10 cellular contexts compared by ENCODE assay signal in the genomic region with DNA sequence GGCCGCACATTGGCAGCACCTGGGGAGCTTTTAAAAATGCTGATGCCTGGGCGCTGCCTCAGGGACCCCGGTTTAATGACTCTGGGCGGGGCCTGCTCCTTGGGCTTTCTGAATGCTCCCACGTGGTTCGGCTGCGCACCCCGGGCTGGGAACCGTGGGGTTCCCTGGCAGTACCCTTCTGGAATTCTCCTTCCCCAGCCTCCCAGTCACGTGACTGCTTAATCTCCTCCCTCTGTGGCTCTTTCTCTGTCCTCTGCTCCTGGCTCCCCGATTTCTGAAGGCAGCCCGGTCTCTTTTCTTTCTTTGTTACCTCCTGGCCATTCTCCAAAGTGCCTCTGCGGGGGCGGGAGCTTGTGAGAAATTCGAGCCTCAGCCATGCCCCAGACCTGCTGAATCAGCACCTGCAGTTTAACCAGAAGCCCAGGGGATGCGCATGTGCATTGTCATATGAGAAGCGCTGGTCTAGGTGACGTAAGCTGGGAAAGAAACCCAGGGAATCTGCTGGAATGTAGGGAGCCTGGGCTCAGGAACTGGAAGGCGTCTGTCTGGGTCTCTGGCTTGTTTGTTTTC. TPM values are rescaled to one million over a fixed set of nuclear protein-coding genes. Genes with fewer than 3 reads are reported as not detected.
DNase-seq lines count a peak whose midpoint lies in the region; ATAC-seq, FAIRE-seq and TF ChIP-seq lines count a peak whose summit lies in the region.
"Had no signal": no experiment of that assay in that cellular context is flagged by ENCODE, and none has a peak within 500 bp of the region (broad histone marks: within the 10 kb centered on the region; RNA-seq: fewer than 3 reads in every experiment).

No MANE protein-coding gene starts in this region.

- TF ChIP-seq POLR2A in A549 (IDR thresholded peaks at IDR 0.05; ENCODE audit: low read length) = no peak
- no peak for TF ChIP-seq POLR2A in HepG2 (IDR thresholded peaks at IDR 0.05; ENCODE audit: insufficient read depth in 1 of 2, low read depth in 2 of 2, low read length in 2 of 2)

- ATAC-seq in A549 = no peak
- ATAC-seq in HepG2 = no peak
- no peak for ATAC-seq in natural killer cell treated with Interleukin-12 subunit alpha and Interleukin-12 subunit beta and Interleukin-15 and Interleukin-18, amount 100 ng/mL, for 72 hours
- no peak for ATAC-seq in GM18858 (IDR thresholded peaks at IDR 0.05; ENCODE audit: unreplicated experiment)
- ATAC-seq: CD8-positive, alpha-beta T cell had no signal

- H3K27me3 ChIP-seq in HepG2 (ENCODE audit: control insufficient read depth in 1 of 2, insufficient read depth in 2 of 2, low read length in 2 of 2) = no peaks in the 10 kb centered on the region

- H3K36me3 ChIP-seq in HepG2 (replicated peaks in 1 of 2; ENCODE audit: control insufficient read depth in 1 of 2, insufficient read depth in 2 of 2, low read length in 2 of 2) = no peaks in the 10 kb centered on the region

- BruUV-seq in HepG2 (replicated peaks; lab: Mats Ljungman, UMichigan) = no TSS peak

- no peak for TF ChIP-seq RAD21 in A549 (conservative IDR thresholded peaks at IDR 0.05 in 1 of 2, IDR thresholded peaks at IDR 0.05 in 1 of 2)
- TF ChIP-seq RAD21 in HepG2 (CRISPR knock-in tag; IDR thresholded peaks at IDR 0.05) = no peak

- H3K36me3 Mint-ChIP-seq in natural killer cell treated with Interleukin-12 subunit alpha and Interleukin-12 subunit beta and Interleukin-15 and Interleukin-18, amount 100 ng/mL, for 72 hours = no peaks in the 10 kb centered on the region
- H3K36me3 Mint-ChIP-seq: activated naive CD8-positive, alpha-beta T cell treated with anti-CD3 and anti-CD28 coated beads, Interleukin-2, amount 10 ng/mL, durations not matched to agents 7 days and 5 days; CD8-positive, alpha-beta T cell had no signal

- POLR2A ChIA-PET in A549 (lab: Yijun Ruan, JAX) = no interaction called here
- POLR2A ChIA-PET in HepG2 (lab: Yijun Ruan, JAX) = no interaction called here

- no peak overlapping the region for H3K4me3 Mint-ChIP-seq in natural killer cell treated with Interleukin-12 subunit alpha and Interleukin-12 subunit beta and Interleukin-15 and Interleukin-18, amount 100 ng/mL, for 72 hours
- H3K4me3 Mint-ChIP-seq: activated naive CD8-positive, alpha-beta T cell treated with anti-CD3 and anti-CD28 coated beads, Interleukin-2, amount 10 ng/mL, durations not matched to agents 7 days and 5 days; CD8-positive, alpha-beta T cell had no signal

- DNase-seq in A549 (ENCODE audit: low read depth in 1 of 2, low spot score in 1 of 2) = no peak
- peak; percentile 55 for DNase-seq in M059J (ENCODE audit: low read depth)
- DNase-seq in cerebellar cortex (ENCODE audit: low spot score) = peak; percentile 63
- no peak for DNase-seq in HepG2 (ENCODE audit: low spot score)
- no peak for DNase-seq in natural killer cell treated with Interleukin-12 subunit alpha and Interleukin-12 subunit beta and Interleukin-15 and Interleukin-18, amount 100 ng/mL, for 72 hours (ENCODE audit: low spot score)
- no peak for DNase-seq in HuH-7 (ENCODE audit: low spot score)
- no peak for DNase-seq in activated CD4-positive, CD25-positive, alpha-beta regulatory T cell treated with anti-CD3 and anti-CD28 coated beads, Interleukin-2, amount 50 U/mL, for 72 hours
- DNase-seq: activated naive CD8-positive, alpha-beta T cell treated with anti-CD3 and anti-CD28 coated beads, Interleukin-2, amount 10 ng/mL, durations not matched to agents 7 days and 5 days; CD8-positive, alpha-beta T cell had no signal

- intact Hi-C loops in HepG2 (cut with micrococcal nuclease; ENCODE audit: unreplicated experiment) = no loop called here

- H3K4me3 ChIP-seq in A549 = no peak overlapping the region
- no peak overlapping the region for H3K4me3 ChIP-seq in HepG2 (replicated peaks in 1 of 3; ENCODE audit: insufficient read depth in 1 of 3, low read depth in 2 of 3, low read length in 3 of 3)

- FAIRE-seq in A549 (lab: Jason Lieb, UNC) = no peak
- FAIRE-seq in HepG2 (lab: Jason Lieb, UNC) = no peak

- 0 out of 3 replicates have a peak, but pooled peaks cover 6% of the 10 kb centered on the region for H3K4me1 ChIP-seq in A549
- peaks cover 19% of the 10 kb centered on the region for H3K4me1 ChIP-seq in HepG2 (ENCODE audit: insufficient read depth, low read length)

- no peak for TF ChIP-seq EP300 in A549 (IDR thresholded peaks at IDR 0.05)
- no peak for TF ChIP-seq EP300 in HepG2 (IDR thresholded peaks at IDR 0.05; ENCODE audit: low read depth in 2 of 2, low read length in 2 of 2)
- TF ChIP-seq EP300 in HepG2 (CRISPR knock-in tag; IDR thresholded peaks at IDR 0.05; ENCODE audit: borderline replicate concordance) = no peak

- no peaks in the 10 kb centered on the region for H3K9me3 Mint-ChIP-seq in natural killer cell treated with Interleukin-12 subunit alpha and Interleukin-12 subunit beta and Interleukin-15 and Interleukin-18, amount 100 ng/mL, for 72 hours
- H3K9me3 Mint-ChIP-seq: activated naive CD8-positive, alpha-beta T cell treated with anti-CD3 and anti-CD28 coated beads, Interleukin-2, amount 10 ng/mL, durations not matched to agents 7 days and 5 days; CD8-positive, alpha-beta T cell had no signal

- CTCF ChIA-PET in A549 (lab: Yijun Ruan, JAX) (interaction anchor here (0.6 to 4.4 kb wide), 3 partner anchors 16 to 201 kb away, joined by 3 to 29 read pairs (median 5); no protein-coding TSS in a partner anchor), HepG2 (lab: Yijun Ruan, JAX; ENCODE audit: low intra/inter-chr PET ratio, low total read pairs) (no interaction called here)

- WGBS in A549 (ENCODE audit: missing lambda C conversion rate) = 86% methylated on average over 19 of the region's 19 CpGs
- WGBS in HepG2 (ENCODE audit: low lambda C conversion rate) = 92% methylated on average over 13 of the region's 19 CpGs

- H2AFZ ChIP-seq in HepG2 (ENCODE audit: low read length) = no peak overlapping the region

- H3K27ac ChIP-seq in A549 (no peak overlapping the region), HepG2 (ENCODE audit: extremely low read length, insufficient read depth, low read length) (no peak overlapping the region)

- no peak overlapping the region for H3K27ac Mint-ChIP-seq in natural killer cell treated with Interleukin-12 subunit alpha and Interleukin-12 subunit beta and Interleukin-15 and Interleukin-18, amount 100 ng/mL, for 72 hours
- H3K27ac Mint-ChIP-seq: activated naive CD8-positive, alpha-beta T cell treated with anti-CD3 and anti-CD28 coated beads, Interleukin-2, amount 10 ng/mL, durations not matched to agents 7 days and 5 days; CD8-positive, alpha-beta T cell had no signal

- H3K9ac ChIP-seq in HepG2 (ENCODE audit: insufficient read depth, low read depth, low read length) = no peak overlapping the region

- H3K79me2 ChIP-seq in HepG2 (ENCODE audit: insufficient read depth, low read length) = no peaks in the 10 kb centered on the region

- H3K9me3 ChIP-seq in A549 = no peaks in the 10 kb centered on the region
- no peaks in the 10 kb centered on the region for H3K9me3 ChIP-seq in HepG2 (ENCODE audit: low read length)

- H3K4me1 Mint-ChIP-seq in natural killer cell treated with Interleukin-12 subunit alpha and Interleukin-12 subunit beta and Interleukin-15 and Interleukin-18, amount 100 ng/mL, for 72 hours (ENCODE audit: low read depth in 2 of 2) = peaks cover 0 to 8% of the 10 kb centered on the region in 2 donors

- TF ChIP-seq CTCF in A549 (IDR thresholded peaks at IDR 0.05) = no peak
- TF ChIP-seq CTCF in HepG2 (CRISPR knock-in tag; IDR thresholded peaks at IDR 0.05) = no peak

- H3K4me2 ChIP-seq in A549 (no peak overlapping the region), HepG2 (ENCODE audit: low read depth, low read length) (no peak overlapping the region)

- H4K20me1 ChIP-seq in HepG2 (ENCODE audit: insufficient read depth, low read length) = no peaks in the 10 kb centered on the region

- in situ Hi-C loops in HepG2 (cut with HindIII; ENCODE audit: extremely low pct_ligation_motif_present, low pct_unique_long_range_greater_than_20kb) = no loop called here

- H3K27me3 Mint-ChIP-seq in natural killer cell treated with Interleukin-12 subunit alpha and Interleukin-12 subunit beta and Interleukin-15 and Interleukin-18, amount 100 ng/mL, for 72 hours = peaks cover 14 to 21% of the 10 kb centered on the region in 2 donors

TF ChIP-seq in A549, 52 proteins besides CTCF, POLR2A, EP300 and RAD21 (continues in another document):
- TF ChIP-seq RARB (CRISPR knock-in tag; IDR thresholded peaks at IDR 0.05) = no peak

RNA-seq across cellular contexts. Expression of a gene that starts 16.6 kb away (rescaled TPM):
- polyA plus RNA-seq in A549 (2011; rRNA removed) = 4.4 and 4.7 TPM in 2 replicates
- 3.0 and 3.3 TPM in 2 replicates for polyA plus RNA-seq in A549 (2012; cell fraction: cytosol; rRNA removed)
- 3.0 and 3.6 TPM in 2 replicates for polyA plus RNA-seq in A549 (2012; cell fraction: nucleus; rRNA removed)
- 2.7 to 2.9 TPM (median 2.8 TPM) in 3 replicates for polyA plus RNA-seq in A549 (2017; fragmentation: RNase III; extraction: RNeasy Plus Mini Kit Qiagen cat#74134 plus additional on column Dnase treatment)
- polyA minus RNA-seq in A549 (2011; rRNA and poly(A)+ RNA removed) = 8.1 and 10.7 TPM in 2 replicates
- total RNA-seq in M059J (2014; rRNA removed; shearing (Covaris generic)) = 1.7 and 3.0 TPM in 2 replicates
- 2.5 and 2.6 TPM in 2 replicates for total RNA-seq in HepG2 (2016; rRNA removed; fragmentation: Illumina TruSeq; extraction: Trizol)
- 0.53 and 0.81 TPM in 2 replicates for total RNA-seq in HepG2 (2016; cell fraction: cytosol; rRNA removed; fragmentation: Illumina TruSeq; extraction: Trizol; ENCODE audit: low read depth)
- total RNA-seq in HepG2 (2016; cell fraction: insoluble cytoplasmic fraction; rRNA removed; fragmentation: Illumina TruSeq; extraction: Trizol) = 2.4 and 2.7 TPM in 2 replicates
- 1.00 and 1.1 TPM in 2 replicates for total RNA-seq in HepG2 (2016; cell fraction: membrane; rRNA removed; fragmentation: Illumina TruSeq; extraction: Trizol)
- total RNA-seq in HepG2 (2016; cell fraction: nucleus; rRNA removed; fragmentation: Illumina TruSeq; extraction: Trizol) = 2.7 and 3.0 TPM in 2 replicates
- 1.8 and 1.9 TPM in 2 replicates for polyA plus RNA-seq in HepG2 (2011; rRNA removed)
- polyA plus RNA-seq in HepG2 (2011; cell fraction: cytosol; rRNA removed) = 2.3 and 2.4 TPM in 2 replicates
- 1.2 and 1.9 TPM in 2 replicates for polyA plus RNA-seq in HepG2 (2011; cell fraction: nucleus; rRNA removed)
- polyA plus RNA-seq in HepG2 (2012) = 1.6 and 1.9 TPM in 2 replicates
- polyA plus RNA-seq in HepG2 (2016; cell fraction: cytosol; fragmentation: Illumina TruSeq; extraction: Trizol; ENCODE audit: low read depth) = 0.17 and 0.18 TPM in 2 replicates
- polyA plus RNA-seq in HepG2 (2016; cell fraction: insoluble cytoplasmic fraction; fragmentation: Illumina TruSeq; extraction: Trizol; ENCODE audit: low read depth) = 1.6 and 1.7 TPM in 2 replicates
- polyA plus RNA-seq in HepG2 (2016; cell fraction: membrane; fragmentation: Illumina TruSeq; extraction: Trizol; ENCODE audit: low read depth) = 0.66 and 0.90 TPM in 2 replicates
- polyA plus RNA-seq in HepG2 (2016; cell fraction: nucleus; fragmentation: Illumina TruSeq; extraction: Trizol; ENCODE audit: insufficient read depth, low read depth) = 2.5 and 2.8 TPM in 2 replicates
- 1.7 and 8.7 TPM in 2 replicates for polyA minus RNA-seq in HepG2 (2011; rRNA and poly(A)+ RNA removed; ENCODE audit: low replicate concordance)
- polyA minus RNA-seq in HepG2 (2011; cell fraction: cytosol; rRNA and poly(A)+ RNA removed) = 3.8 and 5.8 TPM in 2 replicates
- 2.8 and 3.4 TPM in 2 replicates for polyA minus RNA-seq in HepG2 (2011; cell fraction: nucleus; rRNA and poly(A)+ RNA removed)
- total RNA-seq in natural killer cell treated with Interleukin-12 subunit alpha and Interleukin-12 subunit beta and Interleukin-15 and Interleukin-18, amount 100 ng/mL, for 72 hours = not detected

Comparison
In these comparisons a context has a peak if more than half of its experiments do, and no peak if none do; other contexts are left out.
1. DNase-seq: peak in M059J (single experiment) and cerebellar cortex (single experiment); none in A549 (0 of 2), HepG2 (single experiment), natural killer cell treated with Interleukin-12 subunit alpha and Interleukin-12 subunit beta and Interleukin-15 and Interleukin-18, amount 100 ng/mL, for 72 hours (single experiment), HuH-7 (single experiment) and activated CD4-positive, CD25-positive, alpha-beta regulatory T cell treated with anti-CD3 and anti-CD28 coated beads, Interleukin-2, amount 50 U/mL, for 72 hours (single experiment).